In the genomic region with DNA sequence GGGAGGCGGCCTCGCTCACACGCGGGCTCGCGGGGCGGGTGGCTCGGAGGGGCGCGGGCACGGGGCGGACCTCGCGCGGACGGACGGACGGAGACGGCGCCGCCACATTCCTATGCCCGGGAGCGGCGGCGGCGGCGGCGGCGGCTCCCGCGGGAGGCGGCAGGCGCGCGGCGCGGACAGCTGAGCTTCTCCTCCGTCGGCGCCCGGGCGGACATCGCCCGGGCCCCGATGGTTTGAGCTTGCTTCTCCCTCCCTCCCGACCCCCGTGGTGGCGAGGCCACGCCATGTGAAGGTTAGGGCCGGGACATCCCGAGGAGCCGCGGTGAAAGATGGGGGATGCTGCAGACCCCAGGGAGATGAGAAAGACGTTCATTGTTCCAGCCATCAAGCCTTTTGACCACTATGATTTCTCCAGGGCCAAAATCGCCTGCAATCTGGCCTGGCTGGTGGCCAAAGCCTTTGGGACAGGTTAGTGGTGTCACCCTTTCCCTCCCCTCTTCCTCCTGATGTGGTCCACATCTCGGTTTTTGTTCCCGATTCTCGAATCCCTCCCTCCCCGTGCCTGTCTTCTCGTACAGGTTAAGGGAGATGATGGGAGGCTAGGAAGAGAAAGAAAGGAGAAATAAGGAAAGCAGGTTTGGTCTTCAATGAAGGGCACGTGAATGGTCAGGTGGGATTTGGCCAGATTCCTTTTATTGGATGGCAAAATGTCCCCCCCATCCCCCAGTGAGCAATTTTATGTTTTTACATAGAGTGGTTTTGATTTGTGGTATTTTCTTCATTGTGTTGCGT, we compare ENCODE assay signal across 8 cellular contexts. TPM values are rescaled to one million over a fixed set of nuclear protein-coding genes. Genes with fewer than 3 reads are reported as not detected.
DNase-seq lines count a peak whose midpoint lies in the region; ATAC-seq and TF ChIP-seq lines count a peak whose summit lies in the region.

No MANE protein-coding gene starts in this region.

- peak overlapping the region; percentile 88 for H4K91ac ChIP-seq in trophoblast cell (ENCODE audit: low read depth, low read length)

- CTCF ChIA-PET in BJ (lab: Yijun Ruan, JAX): no interaction called here

- H3K9me3 Mint-ChIP-seq in activated T-helper 17 cell treated with anti-CD3 and anti-CD28 coated beads, Interleukin-2, amount 50 U/mL, for 72 hours: no peaks in the 10 kb centered on the region

- TF ChIP-seq CTCF in BJ (IDR thresholded peaks at IDR 0.05; ENCODE audit: insufficient read depth, low read depth, low read length): no peak

- peak overlapping the region; percentile 99 for H2AFZ ChIP-seq in trophoblast cell (ENCODE audit: insufficient read depth, low read length, poor library complexity)

- POLR2A ChIA-PET in BJ (lab: Charles Lee): interaction anchor here (0.9 kb wide), 1 partner anchor 70 kb away, joined by 3 read pairs; no protein-coding TSS in a partner anchor

- H3K4me2 ChIP-seq in trophoblast cell (ENCODE audit: low read length): peak overlapping the region; percentile 87

- H3K4me3 ChIP-seq in BJ (ENCODE audit: low read depth, low read length) (peak overlapping the region; percentile 84), trophoblast cell (ENCODE audit: low read depth, low read length) (peak overlapping the region; percentile 83)

- peak overlapping the region; percentile 23 for H2BK12ac ChIP-seq in trophoblast cell (ENCODE audit: low read length)

- WGBS in trophoblast cell (ENCODE audit: extremely low coverage, insufficient coverage, insufficient read length): no CpG with 5 or more reads among the region's 62 CpGs

- peak overlapping the region; percentile 70 for H2AK5ac ChIP-seq in trophoblast cell (ENCODE audit: low read length)

- H3K23ac ChIP-seq in trophoblast cell (ENCODE audit: low read length): no peak overlapping the region

- H3K4me1 Mint-ChIP-seq in activated T-helper 17 cell treated with anti-CD3 and anti-CD28 coated beads, Interleukin-2, amount 50 U/mL, for 72 hours: peaks cover 25% of the 10 kb centered on the region

- H3K27ac ChIP-seq in trophoblast cell (ENCODE audit: low read depth, low read length): peak overlapping the region; percentile 100

- H3K9ac ChIP-seq in trophoblast cell (ENCODE audit: low read length): peak overlapping the region; percentile 89

- no peaks in the 10 kb centered on the region for H3K27me3 Mint-ChIP-seq in activated T-helper 17 cell treated with anti-CD3 and anti-CD28 coated beads, Interleukin-2, amount 50 U/mL, for 72 hours

- H3K4ac ChIP-seq in trophoblast cell (ENCODE audit: low read depth, low read length): peak overlapping the region; percentile 99

- H3K27me3 ChIP-seq in BJ (ENCODE audit: control insufficient read depth, insufficient read depth, low read length) (no peaks in the 10 kb centered on the region), trophoblast cell (ENCODE audit: insufficient read depth, low read length) (no peaks in the 10 kb centered on the region)

- H3K79me2 ChIP-seq in trophoblast cell (ENCODE audit: control insufficient read depth, insufficient read depth, low read length, poor library complexity): peaks cover 14% of the 10 kb centered on the region

- peak overlapping the region; percentile 97 for H3K14ac ChIP-seq in trophoblast cell (ENCODE audit: low read length)

- H2BK5ac ChIP-seq in trophoblast cell (ENCODE audit: low read depth, low read length, poor library complexity): peak overlapping the region; percentile 98

- H3K4me3 Mint-ChIP-seq in activated T-helper 17 cell treated with anti-CD3 and anti-CD28 coated beads, Interleukin-2, amount 50 U/mL, for 72 hours: peak overlapping the region; percentile 86

- no peak overlapping the region for H3K27ac Mint-ChIP-seq in activated T-helper 17 cell treated with anti-CD3 and anti-CD28 coated beads, Interleukin-2, amount 50 U/mL, for 72 hours

- peaks cover 16% of the 10 kb centered on the region for H3K79me1 ChIP-seq in trophoblast cell (ENCODE audit: low read length)

- ATAC-seq in GM19324 (IDR thresholded peaks at IDR 0.05; ENCODE audit: low FRiP score, unreplicated experiment): peak; percentile 44
- peak; percentile 45 for ATAC-seq in HG03457 (IDR thresholded peaks at IDR 0.05; ENCODE audit: unreplicated experiment)
- peak; percentile 65 for ATAC-seq in activated T-helper 17 cell treated with anti-CD3 and anti-CD28 coated beads, Interleukin-2, amount 50 U/mL, for 72 hours (replicated peaks)

- peak overlapping the region; percentile 19 for H4K12ac ChIP-seq in trophoblast cell (ENCODE audit: low read depth, low read length)

- intact Hi-C loops in cardiac septum (cut with DNase I): loop anchor here (1.0 to 5.0 kb wide), 4 partner anchors 38 to 117 kb away; a partner anchor contains a TSS

- H3K18ac ChIP-seq in trophoblast cell (ENCODE audit: low read length): peak overlapping the region; percentile 99

- peaks cover 0 to 4% of the 10 kb centered on the region in 2 experiments for H3K4me1 ChIP-seq in trophoblast cell (ENCODE audit: control insufficient read depth in 1 of 2, insufficient read depth in 2 of 2, low read length in 2 of 2)

- peak overlapping the region; percentile 98 for H2BK120ac ChIP-seq in trophoblast cell (ENCODE audit: insufficient read depth, low read length, poor library complexity)

- DNase-seq in BJ (ENCODE audit: low read depth) (no peak), cardiac septum (ENCODE audit: low spot score) (peak; percentile 88), trophoblast cell (peak in 1 of 2 donors; percentile 40), OCI-M2 (lab: John Stamatoyannopoulos, UW; ENCODE audit: unreplicated experiment) (no peak), dedifferentiated amniotic fluid mesenchymal stem cell (ENCODE audit: extremely low spot score) (no peak)

- no peaks in the 10 kb centered on the region for H3K36me3 ChIP-seq in BJ (ENCODE audit: control insufficient read depth, insufficient read depth, low read length)
- H3K36me3 ChIP-seq in trophoblast cell (ENCODE audit: control insufficient read depth in 1 of 2, insufficient read depth in 2 of 2, low read length in 2 of 2): no peaks in the 10 kb centered on the region

- no peaks in the 10 kb centered on the region for H3K36me3 Mint-ChIP-seq in activated T-helper 17 cell treated with anti-CD3 and anti-CD28 coated beads, Interleukin-2, amount 50 U/mL, for 72 hours (ENCODE audit: low read depth)

- peak overlapping the region; percentile 96 for H4K8ac ChIP-seq in trophoblast cell (ENCODE audit: low read depth, low read length)

- H3K9me3 ChIP-seq in trophoblast cell (ENCODE audit: insufficient read depth, low read depth, low read length): no peaks in the 10 kb centered on the region

RNA-seq across cellular contexts. Expression of a gene that starts 1.0 kb away (rescaled TPM):
- 7.5 and 16.4 TPM in 2 replicates for polyA plus RNA-seq in BJ (2011; rRNA removed)
- 13.7 and 14.2 TPM in 2 replicates for polyA minus RNA-seq in BJ (2011; rRNA and poly(A)+ RNA removed)
- 1 to 10 TPM; 3.4 to 5.3 TPM for total RNA-seq in activated T-helper 17 cell treated with anti-CD3 and anti-CD28 coated beads, Interleukin-2, amount 50 U/mL, for 72 hours
- total RNA-seq in cardiac septum: 37.9 TPM
- polyA plus RNA-seq in trophoblast cell (2013): 61.0 and 62.4 TPM in 2 replicates
